In genomic region chr9:15295761-15296405, GRCh38 we compare ENCODE assay signal across 8 cellular contexts. TPM values are rescaled to one million over a fixed set of nuclear protein-coding genes. Genes with fewer than 3 reads are reported as not detected.
DNase-seq lines count a peak whose midpoint lies in the region; ATAC-seq and TF ChIP-seq lines count a peak whose summit lies in the region.

No MANE protein-coding gene starts in this region.

- H3K4me1 Mint-ChIP-seq in activated naive CD8-positive, alpha-beta T cell treated with anti-CD3 and anti-CD28 coated beads for 36 hours = peaks cover 80% of the 10 kb centered on the region
- peaks cover 78% of the 10 kb centered on the region for H3K4me1 Mint-ChIP-seq in stimulated activated effector memory CD8-positive, alpha-beta T cell treated with anti-CD3 and anti-CD28 coated beads, Interleukin-12 subunit alpha, Interleukin-12 subunit beta, amount 100 ng/mL, for 72 hours
- peaks cover 8% of the 10 kb centered on the region for H3K4me1 Mint-ChIP-seq in progenitor cell of endocrine pancreas (ENCODE audit: low read depth)

- DNase-seq in activated naive CD4-positive, alpha-beta T cell treated with Interleukin-2 at 50 U/mL for 16 hours = peak; percentile 19
- no peak for DNase-seq in activated naive CD4-positive, alpha-beta T cell (lab: John Stamatoyannopoulos, UW)
- DNase-seq in HT1080 (ENCODE audit: low read depth) = peak; percentile 78
- DNase-seq in activated naive CD8-positive, alpha-beta T cell treated with anti-CD3 and anti-CD28 coated beads for 36 hours = no peak
- peak; percentile 71 for DNase-seq in hepatic stellate cell (ENCODE audit: low spot score)
- no peak for DNase-seq in stimulated activated effector memory CD8-positive, alpha-beta T cell treated with anti-CD3 and anti-CD28 coated beads, Interleukin-12 subunit alpha, Interleukin-12 subunit beta, amount 100 ng/mL, for 72 hours (ENCODE audit: low spot score in 2 of 2)
- DNase-seq in progenitor cell of endocrine pancreas (ENCODE audit: low spot score, unreplicated experiment) = no peak
- no peak for DNase-seq in cerebellar nuclear complex (lab: John Stamatoyannopoulos, UW)

- peaks cover 22% of the 10 kb centered on the region for H3K9me3 Mint-ChIP-seq in activated naive CD8-positive, alpha-beta T cell treated with anti-CD3 and anti-CD28 coated beads for 36 hours
- H3K9me3 Mint-ChIP-seq in stimulated activated effector memory CD8-positive, alpha-beta T cell treated with anti-CD3 and anti-CD28 coated beads, Interleukin-12 subunit alpha, Interleukin-12 subunit beta, amount 100 ng/mL, for 72 hours = peaks cover 4% of the 10 kb centered on the region
- peaks cover 11% of the 10 kb centered on the region for H3K9me3 Mint-ChIP-seq in progenitor cell of endocrine pancreas (ENCODE audit: low read depth)

- no peak for TF ChIP-seq CTCF in progenitor cell of endocrine pancreas (IDR thresholded peaks at IDR 0.05; ENCODE audit: unreplicated experiment)

- peak overlapping the region; percentile 55 for H3K4me3 Mint-ChIP-seq in activated naive CD8-positive, alpha-beta T cell treated with anti-CD3 and anti-CD28 coated beads for 36 hours
- H3K4me3 Mint-ChIP-seq in stimulated activated effector memory CD8-positive, alpha-beta T cell treated with anti-CD3 and anti-CD28 coated beads, Interleukin-12 subunit alpha, Interleukin-12 subunit beta, amount 100 ng/mL, for 72 hours = peak overlapping the region; percentile 67
- no peak overlapping the region for H3K4me3 Mint-ChIP-seq in progenitor cell of endocrine pancreas (ENCODE audit: low read depth)

- H3K36me3 Mint-ChIP-seq in activated naive CD8-positive, alpha-beta T cell treated with anti-CD3 and anti-CD28 coated beads for 36 hours = peaks cover 47% of the 10 kb centered on the region
- peaks cover 1% of the 10 kb centered on the region for H3K36me3 Mint-ChIP-seq in stimulated activated effector memory CD8-positive, alpha-beta T cell treated with anti-CD3 and anti-CD28 coated beads, Interleukin-12 subunit alpha, Interleukin-12 subunit beta, amount 100 ng/mL, for 72 hours
- H3K36me3 Mint-ChIP-seq in progenitor cell of endocrine pancreas (ENCODE audit: insufficient read depth) = peaks cover 17% of the 10 kb centered on the region

- H3K27ac Mint-ChIP-seq in activated naive CD8-positive, alpha-beta T cell treated with anti-CD3 and anti-CD28 coated beads for 36 hours = peak overlapping the region; percentile 95
- peak overlapping the region; percentile 95 for H3K27ac Mint-ChIP-seq in stimulated activated effector memory CD8-positive, alpha-beta T cell treated with anti-CD3 and anti-CD28 coated beads, Interleukin-12 subunit alpha, Interleukin-12 subunit beta, amount 100 ng/mL, for 72 hours
- no peak overlapping the region for H3K27ac Mint-ChIP-seq in progenitor cell of endocrine pancreas

- no peak for ATAC-seq in stimulated activated effector memory CD8-positive, alpha-beta T cell treated with anti-CD3 and anti-CD28 coated beads, Interleukin-12 subunit alpha, Interleukin-12 subunit beta, amount 100 ng/mL, for 72 hours

- H3K27me3 Mint-ChIP-seq in activated naive CD8-positive, alpha-beta T cell treated with anti-CD3 and anti-CD28 coated beads for 36 hours = no peaks in the 10 kb centered on the region
- H3K27me3 Mint-ChIP-seq in progenitor cell of endocrine pancreas = no peaks in the 10 kb centered on the region

RNA-seq across cellular contexts. Expression of gene TTC39B, which starts 11.1 kb away (rescaled TPM):
- total RNA-seq in HT1080 (2014; rRNA removed; shearing (Covaris generic)) = 1.6 and 3.3 TPM in 2 replicates
- polyA plus RNA-seq in HT1080 (2015; cell fraction: cytosol; rRNA removed) = 2.0 and 2.6 TPM in 2 replicates
- 3.7 and 4.3 TPM in 2 replicates for polyA plus RNA-seq in HT1080 (2015; cell fraction: nucleus; rRNA removed)
- total RNA-seq in activated naive CD8-positive, alpha-beta T cell treated with anti-CD3 and anti-CD28 coated beads for 36 hours = 10 to 100 TPM; 16.2 to 17.3 TPM
- total RNA-seq in progenitor cell of endocrine pancreas = 6.6 and 7.8 TPM in 2 replicates

Comparison
In these comparisons a context has a peak if more than half of its experiments do, and no peak if none do; other contexts are left out.
1. DNase-seq: peak in activated naive CD4-positive, alpha-beta T cell treated with Interleukin-2 at 50 U/mL for 16 hours (single experiment), HT1080 (single experiment) and hepatic stellate cell (single experiment); none in activated naive CD4-positive, alpha-beta T cell (0 of 4), activated naive CD8-positive, alpha-beta T cell treated with anti-CD3 and anti-CD28 coated beads for 36 hours (single experiment), stimulated activated effector memory CD8-positive, alpha-beta T cell treated with anti-CD3 and anti-CD28 coated beads, Interleukin-12 subunit alpha, Interleukin-12 subunit beta, amount 100 ng/mL, for 72 hours (0 of 2), progenitor cell of endocrine pancreas (single experiment) and cerebellar nuclear complex (0 of 2).